In genomic region chr7:99740573-99741437, GRCh38 we compare ENCODE assay signal across 1 cellular context.
TF ChIP-seq lines count a peak whose summit lies in the region.

No MANE protein-coding gene starts in this region.

TF ChIP-seq in K562, 482 proteins besides CTCF, POLR2A, EP300 and RAD21 (continued from another document and continues in another):
- TF ChIP-seq PHB (CRISPR knock-in tag; IDR thresholded peaks at IDR 0.05) (no peak), ARID4B (CRISPR knock-in tag; IDR thresholded peaks at IDR 0.05) (no peak), ATF3 (IDR thresholded peaks at IDR 0.05) (0 out of 2 replicates have a peak, but pooled peaks have one; percentile 8), ATF3 (CRISPR knock-in tag; conservative IDR thresholded peaks at IDR 0.05) (no peak), ETV6 (IDR thresholded peaks at IDR 0.05; ENCODE audit: borderline replicate concordance in 1 of 2, low read depth in 2 of 2, low read length in 1 of 2) (no peak), ETV6 (CRISPR knock-in tag; IDR thresholded peaks at IDR 0.05; ENCODE audit: borderline replicate concordance) (no peak), PTTG1 (tag; IDR thresholded peaks at IDR 0.05; ENCODE audit: low read depth) (no peak), MGA (IDR thresholded peaks at IDR 0.05) (0 out of 2 replicates have a peak, but pooled peaks have one; percentile 23), CREBBP (IDR thresholded peaks at IDR 0.05; ENCODE audit: low read depth, low read length) (no peak), HDGF (IDR thresholded peaks at IDR 0.05) (no peak), ZNF121 (CRISPR knock-in tag; conservative IDR thresholded peaks at IDR 0.05) (no peak), MEIS2 (IDR thresholded peaks at IDR 0.05; ENCODE audit: partially characterized antibody) (peak; percentile 34), ZNF584 (CRISPR knock-in tag; IDR thresholded peaks at IDR 0.05; ENCODE audit: low read depth) (peak; percentile 91), ZNF316 (IDR thresholded peaks at IDR 0.05) (no peak), KHSRP (IDR thresholded peaks at IDR 0.05) (no peak), NRF1 (conservative IDR thresholded peaks at IDR 0.05 in 1 of 2, IDR thresholded peaks at IDR 0.05 in 1 of 2) (no peak), MYNN (IDR thresholded peaks at IDR 0.05) (no peak), MYNN (CRISPR knock-in tag; IDR thresholded peaks at IDR 0.05) (no peak), ZNF408 (CRISPR knock-in tag; IDR thresholded peaks at IDR 0.05; ENCODE audit: low read depth) (no peak), NCOA4 (IDR thresholded peaks at IDR 0.05; ENCODE audit: partially characterized antibody) (no peak), SETDB1 (IDR thresholded peaks at IDR 0.05; ENCODE audit: low read length) (no peak), NFRKB (IDR thresholded peaks at IDR 0.05; ENCODE audit: low read depth) (no peak), XRCC4 (IDR thresholded peaks at IDR 0.05; ENCODE audit: extremely low read depth, insufficient read depth, insufficient read length) (no peak), RBM34 (IDR thresholded peaks at IDR 0.05; ENCODE audit: borderline replicate concordance, insufficient read depth, low read length) (no peak), MAX (CRISPR knock-in tag; IDR thresholded peaks at IDR 0.05) (no peak), NR3C1 (CRISPR knock-in tag; IDR thresholded peaks at IDR 0.05) (no peak), ZNF324 (CRISPR knock-in tag; IDR thresholded peaks at IDR 0.05) (no peak)
- TF ChIP-seq, protein P1, sequence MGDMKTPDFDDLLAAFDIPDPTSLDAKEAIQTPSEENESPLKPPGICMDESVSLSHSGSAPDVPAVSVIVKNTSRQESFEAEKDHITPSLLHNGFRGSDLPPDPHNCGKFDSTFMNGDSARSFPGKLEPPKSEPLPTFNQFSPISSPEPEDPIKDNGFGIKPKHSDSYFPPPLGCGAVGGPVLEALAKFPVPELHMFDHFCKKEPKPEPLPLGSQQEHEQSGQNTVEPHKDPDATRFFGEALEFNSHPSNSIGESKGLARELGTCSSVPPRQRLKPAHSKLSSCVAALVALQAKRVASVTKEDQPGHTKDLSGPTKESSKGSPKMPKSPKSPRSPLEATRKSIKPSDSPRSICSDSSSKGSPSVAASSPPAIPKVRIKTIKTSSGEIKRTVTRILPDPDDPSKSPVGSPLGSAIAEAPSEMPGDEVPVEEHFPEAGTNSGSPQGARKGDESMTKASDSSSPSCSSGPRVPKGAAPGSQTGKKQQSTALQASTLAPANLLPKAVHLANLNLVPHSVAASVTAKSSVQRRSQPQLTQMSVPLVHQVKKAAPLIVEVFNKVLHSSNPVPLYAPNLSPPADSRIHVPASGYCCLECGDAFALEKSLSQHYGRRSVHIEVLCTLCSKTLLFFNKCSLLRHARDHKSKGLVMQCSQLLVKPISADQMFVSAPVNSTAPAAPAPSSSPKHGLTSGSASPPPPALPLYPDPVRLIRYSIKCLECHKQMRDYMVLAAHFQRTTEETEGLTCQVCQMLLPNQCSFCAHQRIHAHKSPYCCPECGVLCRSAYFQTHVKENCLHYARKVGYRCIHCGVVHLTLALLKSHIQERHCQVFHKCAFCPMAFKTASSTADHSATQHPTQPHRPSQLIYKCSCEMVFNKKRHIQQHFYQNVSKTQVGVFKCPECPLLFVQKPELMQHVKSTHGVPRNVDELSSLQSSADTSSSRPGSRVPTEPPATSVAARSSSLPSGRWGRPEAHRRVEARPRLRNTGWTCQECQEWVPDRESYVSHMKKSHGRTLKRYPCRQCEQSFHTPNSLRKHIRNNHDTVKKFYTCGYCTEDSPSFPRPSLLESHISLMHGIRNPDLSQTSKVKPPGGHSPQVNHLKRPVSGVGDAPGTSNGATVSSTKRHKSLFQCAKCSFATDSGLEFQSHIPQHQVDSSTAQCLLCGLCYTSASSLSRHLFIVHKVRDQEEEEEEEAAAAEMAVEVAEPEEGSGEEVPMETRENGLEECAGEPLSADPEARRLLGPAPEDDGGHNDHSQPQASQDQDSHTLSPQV (IDR thresholded peaks at IDR 0.05): no peak
- TF ChIP-seq, protein P2, sequence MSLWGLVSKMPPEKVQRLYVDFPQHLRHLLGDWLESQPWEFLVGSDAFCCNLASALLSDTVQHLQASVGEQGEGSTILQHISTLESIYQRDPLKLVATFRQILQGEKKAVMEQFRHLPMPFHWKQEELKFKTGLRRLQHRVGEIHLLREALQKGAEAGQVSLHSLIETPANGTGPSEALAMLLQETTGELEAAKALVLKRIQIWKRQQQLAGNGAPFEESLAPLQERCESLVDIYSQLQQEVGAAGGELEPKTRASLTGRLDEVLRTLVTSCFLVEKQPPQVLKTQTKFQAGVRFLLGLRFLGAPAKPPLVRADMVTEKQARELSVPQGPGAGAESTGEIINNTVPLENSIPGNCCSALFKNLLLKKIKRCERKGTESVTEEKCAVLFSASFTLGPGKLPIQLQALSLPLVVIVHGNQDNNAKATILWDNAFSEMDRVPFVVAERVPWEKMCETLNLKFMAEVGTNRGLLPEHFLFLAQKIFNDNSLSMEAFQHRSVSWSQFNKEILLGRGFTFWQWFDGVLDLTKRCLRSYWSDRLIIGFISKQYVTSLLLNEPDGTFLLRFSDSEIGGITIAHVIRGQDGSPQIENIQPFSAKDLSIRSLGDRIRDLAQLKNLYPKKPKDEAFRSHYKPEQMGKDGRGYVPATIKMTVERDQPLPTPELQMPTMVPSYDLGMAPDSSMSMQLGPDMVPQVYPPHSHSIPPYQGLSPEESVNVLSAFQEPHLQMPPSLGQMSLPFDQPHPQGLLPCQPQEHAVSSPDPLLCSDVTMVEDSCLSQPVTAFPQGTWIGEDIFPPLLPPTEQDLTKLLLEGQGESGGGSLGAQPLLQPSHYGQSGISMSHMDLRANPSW (CRISPR knock-in tag; IDR thresholded peaks at IDR 0.05): no peak
- TF ChIP-seq, protein P3, sequence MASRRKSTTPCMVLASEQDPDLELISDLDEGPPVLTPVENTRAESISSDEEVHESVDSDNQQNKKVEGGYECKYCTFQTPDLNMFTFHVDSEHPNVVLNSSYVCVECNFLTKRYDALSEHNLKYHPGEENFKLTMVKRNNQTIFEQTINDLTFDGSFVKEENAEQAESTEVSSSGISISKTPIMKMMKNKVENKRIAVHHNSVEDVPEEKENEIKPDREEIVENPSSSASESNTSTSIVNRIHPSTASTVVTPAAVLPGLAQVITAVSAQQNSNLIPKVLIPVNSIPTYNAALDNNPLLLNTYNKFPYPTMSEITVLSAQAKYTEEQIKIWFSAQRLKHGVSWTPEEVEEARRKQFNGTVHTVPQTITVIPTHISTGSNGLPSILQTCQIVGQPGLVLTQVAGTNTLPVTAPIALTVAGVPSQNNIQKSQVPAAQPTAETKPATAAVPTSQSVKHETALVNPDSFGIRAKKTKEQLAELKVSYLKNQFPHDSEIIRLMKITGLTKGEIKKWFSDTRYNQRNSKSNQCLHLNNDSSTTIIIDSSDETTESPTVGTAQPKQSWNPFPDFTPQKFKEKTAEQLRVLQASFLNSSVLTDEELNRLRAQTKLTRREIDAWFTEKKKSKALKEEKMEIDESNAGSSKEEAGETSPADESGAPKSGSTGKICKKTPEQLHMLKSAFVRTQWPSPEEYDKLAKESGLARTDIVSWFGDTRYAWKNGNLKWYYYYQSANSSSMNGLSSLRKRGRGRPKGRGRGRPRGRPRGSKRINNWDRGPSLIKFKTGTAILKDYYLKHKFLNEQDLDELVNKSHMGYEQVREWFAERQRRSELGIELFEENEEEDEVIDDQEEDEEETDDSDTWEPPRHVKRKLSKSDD (conservative IDR thresholded peaks at IDR 0.05; ENCODE audit: low read length): no peak
